8 cellular contexts compared by ENCODE assay signal in the genomic region with DNA sequence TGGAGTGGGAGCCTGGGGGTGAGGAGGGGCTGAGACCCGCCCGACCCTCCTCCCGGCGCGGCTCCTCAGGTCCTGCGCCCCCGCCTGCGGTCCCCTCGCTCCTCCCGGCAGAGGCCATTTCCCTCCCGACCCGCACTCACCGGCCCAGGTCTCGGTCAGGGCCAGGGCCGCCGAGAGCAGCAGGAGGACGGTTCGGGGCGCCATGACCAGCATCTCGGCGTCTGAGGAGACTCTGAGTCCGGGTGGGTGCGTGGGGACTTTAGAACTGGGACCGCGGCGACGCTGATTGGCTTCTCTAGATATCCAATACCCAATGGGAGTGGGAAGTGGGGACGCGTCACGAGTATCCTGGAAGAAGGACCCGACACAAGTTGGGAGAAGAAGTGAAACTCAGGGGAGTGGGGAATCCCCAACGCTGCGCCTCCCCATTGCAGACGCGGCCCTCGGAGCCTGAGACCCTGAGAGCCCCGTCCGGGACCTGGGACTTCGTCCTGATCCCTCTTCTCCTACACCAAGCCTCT. TPM values are rescaled to one million over a fixed set of nuclear protein-coding genes. Genes with fewer than 3 reads are reported as not detected.
A peak's percentile ranks its signal among the peaks of the same experiment; 100 is the strongest.
DNase-seq lines count a peak whose midpoint lies in the region; ATAC-seq, FAIRE-seq and TF ChIP-seq lines count a peak whose summit lies in the region.

HLA-B (minus strand) TSS at position 234 of the 521 bp plus-strand sequence; CDS start at position 213, 21 bp downstream.

- H3K4me1 ChIP-seq in endothelial cell of umbilical vein (ENCODE audit: control insufficient read depth, extremely low read depth, insufficient read depth, low read length) (peaks cover 2% of the 10 kb centered on the region), mesodermal cell (ENCODE audit: control insufficient read depth, insufficient read depth, low read length, poor library complexity, severe bottlenecking) (no peaks in the 10 kb centered on the region)

- dilution Hi-C loops in endothelial cell of umbilical vein (cut with MboI; ENCODE audit: extremely low pct_ligation_motif_present, low sequenced_read_pairs) = no loop called here

- 0 to 1% methylated on average over 17 to 37 of the region's 39 CpGs for WGBS in mesodermal cell (ENCODE audit: insufficient coverage in 2 of 2), 2 experiments

- H3K79me2 ChIP-seq in endothelial cell of umbilical vein (ENCODE audit: control insufficient read depth, insufficient read depth, low read length) = no peaks in the 10 kb centered on the region

- peak within 1 kb of the TSS; percentile 42 for H3K4me2 ChIP-seq in endothelial cell of umbilical vein (ENCODE audit: insufficient read depth, low read length)

- no TSS peak for BruUV-seq in endothelial cell of umbilical vein (replicated peaks; lab: Mats Ljungman, UMichigan)

- H3K9ac ChIP-seq in endothelial cell of umbilical vein (replicated peaks; ENCODE audit: extremely low read depth, insufficient read depth, low read length) = peak within 1 kb of the TSS; percentile 47

- POLR2A ChIA-PET in endothelial cell of umbilical vein (lab: Charles Lee) = no interaction called here

- H3K9me3 ChIP-seq in endothelial cell of umbilical vein (replicated peaks; ENCODE audit: control insufficient read depth, insufficient read depth, low read length) = no peaks in the 10 kb centered on the region
- H3K9me3 ChIP-seq in mesodermal cell (ENCODE audit: control insufficient read depth, low read length) = no peaks in the 10 kb centered on the region

- H3K4me3 ChIP-seq in AG09309 (ENCODE audit: control insufficient read depth, low read depth, low read length) (peak within 1 kb of the TSS; percentile 77), endothelial cell of umbilical vein (replicated peaks in 1 of 3; ENCODE audit: insufficient read depth in 1 of 3, low read depth in 1 of 3, low read length in 3 of 3) (peak within 1 kb of the TSS; percentile 47 to 81 (median 63)), mesodermal cell (ENCODE audit: extremely low read depth, insufficient read depth, low read length, poor library complexity, severe bottlenecking) (peak within 1 kb of the TSS; percentile 62)

- peak within 1 kb of the TSS; percentile 94 for H2AFZ ChIP-seq in endothelial cell of umbilical vein (ENCODE audit: low read depth, low read length)

- peak; percentile 76 for DNase-seq in AG09309 (ENCODE audit: low read depth)
- peak; percentile 84 for DNase-seq in NK-92 treated with Interleukin-12 subunit alpha and Interleukin-12 subunit beta, amount 100 ng/mL, for 24 hours (lab: John Stamatoyannopoulos, UW)
- DNase-seq in activated CD8-positive, alpha-beta memory T cell treated with anti-CD3 and anti-CD28 coated beads, Interleukin-2, amount 50 U/mL, for 48 hours = peak; percentile 76
- DNase-seq in endothelial cell of umbilical vein (ENCODE audit: low read depth, low spot score) = peak; percentile 89
- DNase-seq in stimulated activated CD8-positive, alpha-beta memory T cell treated with anti-CD3 and anti-CD28 coated beads, Interleukin-15, amount 100 ng/mL, for 4 hours (ENCODE audit: low read depth in 2 of 2) = peak; percentile 48 to 63

- peak; percentile 94 for FAIRE-seq in endothelial cell of umbilical vein (lab: Jason Lieb, UNC)

- peaks cover 0 to 2% of the 10 kb centered on the region in 2 experiments for H3K36me3 ChIP-seq in endothelial cell of umbilical vein (ENCODE audit: control insufficient read depth in 2 of 2, extremely low read depth in 1 of 2, insufficient read depth in 2 of 2, low read length in 2 of 2)
- peaks cover 8% of the 10 kb centered on the region for H3K36me3 ChIP-seq in mesodermal cell (ENCODE audit: control insufficient read depth, insufficient read depth, low read length)

- H3K27me3 ChIP-seq in endothelial cell of umbilical vein (ENCODE audit: control insufficient read depth in 2 of 2, insufficient read depth in 2 of 2, low read length in 2 of 2) = peaks cover 29 to 37% of the 10 kb centered on the region in 2 experiments

- no peak for TF ChIP-seq POLR2A in endothelial cell of umbilical vein (IDR thresholded peaks at IDR 0.05; ENCODE audit: low read depth, low read length)

- H3K27ac ChIP-seq in endothelial cell of umbilical vein (ENCODE audit: insufficient read depth, low read depth, low read length) = no peak within 1 kb of the TSS
- no peak within 1 kb of the TSS for H3K27ac ChIP-seq in mesodermal cell (ENCODE audit: low read depth, low read length, severe bottlenecking)

- TF ChIP-seq CTCF in AG09309 (IDR thresholded peaks at IDR 0.05; ENCODE audit: control insufficient read depth, insufficient read depth, low read depth, low read length, missing control alignments) = no peak
- no peak for TF ChIP-seq CTCF in endothelial cell of umbilical vein (IDR thresholded peaks at IDR 0.05; ENCODE audit: extremely low read depth in 1 of 2, insufficient read depth in 1 of 2, low read depth in 1 of 2, low read length in 2 of 2)

- ATAC-seq in GM18870 (IDR thresholded peaks at IDR 0.05; ENCODE audit: unreplicated experiment) = peak; percentile 66
- peak; percentile 73 for ATAC-seq in HG03108 (IDR thresholded peaks at IDR 0.05; ENCODE audit: unreplicated experiment)

- CTCF ChIA-PET in endothelial cell of umbilical vein (lab: Charles Lee) = interaction anchor here (1.0 kb wide), 1 partner anchor 10 kb away, joined by 17 read pairs; no protein-coding TSS in a partner anchor

- no peaks in the 10 kb centered on the region for H4K20me1 ChIP-seq in endothelial cell of umbilical vein (replicated peaks; ENCODE audit: control insufficient read depth, extremely low read depth, insufficient read depth, low read length)

- no peaks in the 10 kb centered on the region for H3K9me1 ChIP-seq in endothelial cell of umbilical vein (replicated peaks; ENCODE audit: control insufficient read depth, extremely low read depth, insufficient read depth, low read length)

- intact Hi-C loops in endothelial cell of umbilical vein (cut with micrococcal nuclease) = no loop called here

TF ChIP-seq in endothelial cell of umbilical vein, 7 proteins besides CTCF, POLR2A, EP300 and RAD21:
- TF ChIP-seq GATA2 (IDR thresholded peaks at IDR 0.05; ENCODE audit: insufficient read depth, insufficient read length, low read depth, low read length) (no peak), POLR2AphosphoS5 (IDR thresholded peaks at IDR 0.05; ENCODE audit: insufficient read depth, low read depth, low read length) (no peak), JUN (IDR thresholded peaks at IDR 0.05; ENCODE audit: borderline replicate concordance, insufficient read depth, insufficient read length, low read depth) (no peak), FOS (IDR thresholded peaks at IDR 0.05; ENCODE audit: borderline replicate concordance, insufficient read depth, low read length) (no peak), MYC (IDR thresholded peaks at IDR 0.05; ENCODE audit: low read depth, low read length) (no peak), EZH2 (IDR thresholded peaks at IDR 0.05; ENCODE audit: borderline replicate concordance, low read depth, low read length, severe bottlenecking) (no peak)
- TF ChIP-seq, protein P1, sequence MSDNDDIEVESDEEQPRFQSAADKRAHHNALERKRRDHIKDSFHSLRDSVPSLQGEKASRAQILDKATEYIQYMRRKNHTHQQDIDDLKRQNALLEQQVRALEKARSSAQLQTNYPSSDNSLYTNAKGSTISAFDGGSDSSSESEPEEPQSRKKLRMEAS (IDR thresholded peaks at IDR 0.05; ENCODE audit: insufficient read depth, insufficient read length) = no peak

RNA-seq across cellular contexts. Expression of gene HLA-B, which starts in this region (rescaled TPM):
- 111 and 126 TPM in 2 replicates for total RNA-seq in endothelial cell of umbilical vein
- 119 and 151 TPM in 2 replicates for polyA plus RNA-seq in endothelial cell of umbilical vein
- 77.9 and 94.6 TPM in 2 replicates for polyA plus RNA-seq in endothelial cell of umbilical vein (2011; cell fraction: cytosol; rRNA removed)
- polyA plus RNA-seq in endothelial cell of umbilical vein (2011; cell fraction: nucleus; rRNA removed) = 87.5 and 110 TPM in 2 replicates
- polyA plus RNA-seq in endothelial cell of umbilical vein (2012) = 195 and 229 TPM in 2 replicates
- polyA minus RNA-seq in endothelial cell of umbilical vein = 49.1 and 98.7 TPM in 2 replicates
- polyA minus RNA-seq in endothelial cell of umbilical vein (2011; cell fraction: cytosol; rRNA and poly(A)+ RNA removed) = 67.2 TPM
- 19.8 and 24.8 TPM in 2 replicates for polyA minus RNA-seq in endothelial cell of umbilical vein (2011; cell fraction: nucleus; rRNA and poly(A)+ RNA removed)
- 105 TPM for polyA plus RNA-seq in mesodermal cell (2013, experiment 1 of 2)
- 81.9 TPM for polyA plus RNA-seq in mesodermal cell (2013, experiment 2 of 2)
